In genomic region chr16:87860553-87861299, GRCh38 we compare ENCODE assay signal across 8 cellular contexts. TPM values are rescaled to one million over a fixed set of nuclear protein-coding genes. Genes with fewer than 3 reads are reported as not detected.
DNase-seq lines count a peak whose midpoint lies in the region.

No MANE protein-coding gene starts in this region.

- H3K27me3 ChIP-seq in rectal smooth muscle tissue (ENCODE audit: control insufficient read depth, insufficient read depth, low read length), result no peaks in the 10 kb centered on the region

- peak; percentile 7 for DNase-seq in NCI-H146 (lab: John Stamatoyannopoulos, UW)
- DNase-seq in NCI-H146 treated with DMSO at 0.1 percent for 48 hours (lab: John Stamatoyannopoulos, UW; ENCODE audit: unreplicated experiment), result no peak
- peak; percentile 32 for DNase-seq in OCI-M1 (lab: John Stamatoyannopoulos, UW)
- peak; percentile 65 for DNase-seq in dermis blood vessel endothelial cell
- DNase-seq in iPS-NIHi11 (ENCODE audit: low spot score), result no peak
- no peak for DNase-seq in G401 (ENCODE audit: low spot score)
- DNase-seq in effector CD8-positive, alpha-beta T cell (lab: John Stamatoyannopoulos, UW), result no peak

- no peak overlapping the region for H3K9ac ChIP-seq in rectal smooth muscle tissue (ENCODE audit: low read length)

- H3K4me3 ChIP-seq in rectal smooth muscle tissue (ENCODE audit: low read length), result no peak overlapping the region

- no peaks in the 10 kb centered on the region for H3K36me3 ChIP-seq in rectal smooth muscle tissue (ENCODE audit: control insufficient read depth, insufficient read depth, low read length)

- in situ Hi-C loops in G401 (cut with HindIII; ENCODE audit: low sequenced_read_pairs), result no loop called here

- peaks cover 27% of the 10 kb centered on the region for H3K4me1 ChIP-seq in rectal smooth muscle tissue (ENCODE audit: control insufficient read depth, insufficient read depth, low read length)

- peak overlapping the region; percentile 85 for H3K27ac ChIP-seq in rectal smooth muscle tissue (ENCODE audit: low read depth, low read length)

RNA-seq across cellular contexts. Expression of gene SLC7A5, which starts 8.6 kb away (rescaled TPM):
- 5.1 and 7.8 TPM in 2 replicates for total RNA-seq in dermis blood vessel endothelial cell
- total RNA-seq in G401 (2014; rRNA removed; shearing (Covaris generic)), result 25.5 and 25.7 TPM in 2 replicates

Comparison
In these comparisons a context has a peak if more than half of its experiments do, and no peak if none do; other contexts are left out.
1. DNase-seq: peak in NCI-H146 (single experiment), OCI-M1 (single experiment) and dermis blood vessel endothelial cell (single experiment); none in NCI-H146 treated with DMSO at 0.1 percent for 48 hours (single experiment), iPS-NIHi11 (single experiment), G401 (single experiment) and effector CD8-positive, alpha-beta T cell (single experiment).